Comparison of ENCODE assay signal across 10 cellular contexts in the genomic region with DNA sequence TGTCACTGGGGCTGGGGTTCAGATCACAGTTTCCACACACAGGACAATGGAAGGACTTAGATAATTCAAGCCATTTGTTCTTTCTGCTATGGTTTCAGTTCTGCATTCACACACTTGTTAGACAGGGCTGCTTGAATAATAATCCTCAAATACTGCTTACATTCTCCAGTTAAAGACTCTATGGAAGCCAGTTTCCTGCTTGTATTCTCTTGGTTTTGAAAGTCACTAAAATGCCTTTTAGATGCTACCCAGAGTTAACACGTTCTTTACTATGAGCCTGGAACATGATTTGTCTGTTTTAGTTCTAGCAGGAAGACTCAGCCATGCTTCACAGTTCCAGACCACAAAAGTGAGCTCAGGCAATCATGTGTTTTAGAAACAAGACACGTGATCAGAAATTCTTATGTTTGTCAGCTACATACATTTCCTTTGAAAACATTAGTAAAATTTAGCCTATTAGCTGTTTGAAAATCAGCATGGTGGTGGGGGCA.
DNase-seq lines count a peak whose midpoint lies in the region; ATAC-seq, FAIRE-seq and TF ChIP-seq lines count a peak whose summit lies in the region.
"Had no signal": no experiment of that assay in that cellular context is flagged by ENCODE, and none has a peak within 500 bp of the region (broad histone marks: within the 10 kb centered on the region; RNA-seq: fewer than 3 reads in every experiment).

No MANE protein-coding gene starts in this region.

- TF ChIP-seq EP300 in ovary (IDR thresholded peaks at IDR 0.05) = no peak

- H3K27me3 ChIP-seq in KMS-11 (ENCODE audit: insufficient read depth, low read depth) = no peaks in the 10 kb centered on the region
- no peaks in the 10 kb centered on the region for H3K27me3 ChIP-seq in hepatocyte
- H3K27me3 ChIP-seq in ovary = no peaks in the 10 kb centered on the region

- H3K36me3 ChIP-seq in KMS-11 (ENCODE audit: insufficient read depth) (no peaks in the 10 kb centered on the region), hepatocyte (replicated peaks; ENCODE audit: insufficient read depth, low read depth) (no peaks in the 10 kb centered on the region), ovary (no peaks in the 10 kb centered on the region)

- H3K4me2 ChIP-seq in KMS-11 = peak overlapping the region; percentile 44
- no peak overlapping the region for H3K4me2 ChIP-seq in hepatocyte

- 73% methylated on average over 2 of the region's 2 CpGs for WGBS in hepatocyte (ENCODE audit: low lambda C conversion rate, missing lambda C conversion rate)
- 39 to 58% (median 50%) methylated on average over 2 of the region's 2 CpGs for WGBS in ovary, 3 donors

- ATAC-seq in GM21717 (IDR thresholded peaks at IDR 0.05; ENCODE audit: unreplicated experiment) = peak; percentile 96

- H3K4me1 ChIP-seq in KMS-11 (ENCODE audit: low read depth, poor library complexity, severe bottlenecking) (peaks cover 49% of the 10 kb centered on the region), hepatocyte (ENCODE audit: insufficient read depth) (no peaks in the 10 kb centered on the region), ovary (ENCODE audit: insufficient read depth) (no peaks in the 10 kb centered on the region)

- H3K4me3 ChIP-seq in KMS-11 (IDR thresholded peaks at IDR 0.05; ENCODE audit: insufficient read depth, low read depth, low read length) = peak overlapping the region; percentile 63
- no peak overlapping the region for H3K4me3 ChIP-seq in hepatocyte
- H3K4me3 ChIP-seq in ovary = no peak overlapping the region

- peak; percentile 96 for FAIRE-seq in GM12891 (lab: Jason Lieb, UNC)
- FAIRE-seq: keratinocyte had no signal

- H3K27ac ChIP-seq in KMS-11 = peak overlapping the region; percentile 60
- no peak overlapping the region for H3K27ac ChIP-seq in hepatocyte
- H3K27ac ChIP-seq in ovary = no peak overlapping the region

- TF ChIP-seq CTCF in KMS-11 (conservative IDR thresholded peaks at IDR 0.05; ENCODE audit: low read depth, low read length) (no peak), hepatocyte (IDR thresholded peaks at IDR 0.05; ENCODE audit: poor library complexity) (no peak), ovary (IDR thresholded peaks at IDR 0.05) (no peak)

- H3K9me2 ChIP-seq in hepatocyte (replicated peaks; ENCODE audit: insufficient read depth) = no peaks in the 10 kb centered on the region

- TF ChIP-seq POLR2A in GM12891 (IDR thresholded peaks at IDR 0.05; ENCODE audit: low read depth, low read length) = peak; percentile 49; the same call in 1 of the 2 replicates
- no peak for TF ChIP-seq POLR2A in ovary (IDR thresholded peaks at IDR 0.05)

- H3K79me2 ChIP-seq in KMS-11 (ENCODE audit: insufficient read depth, low read depth) (no peaks in the 10 kb centered on the region), hepatocyte (no peaks in the 10 kb centered on the region)

- intact Hi-C loops in ovary (cut with DNase I) = no loop called here

- DNase-seq in GM12891 (ENCODE audit: insufficient read length, low spot score) = peak; percentile 4
- no peak for DNase-seq in hepatocyte (ENCODE audit: low spot score)
- no peak for DNase-seq in activated effector memory CD4-positive, alpha-beta T cell treated with anti-CD3 and anti-CD28 coated beads, Interleukin-2, amount 50 U/mL, for 16 hours
- no peak for DNase-seq in NCI-H82 (lab: John Stamatoyannopoulos, UW)
- no peak for DNase-seq in activated CD4-positive, alpha-beta T cell treated with anti-CD3 and anti-CD28 coated beads, Interleukin-2, amount 50 U/mL, for 1 hour
- DNase-seq in ovary = no peak
- DNase-seq: stimulated activated naive CD4-positive, alpha-beta T cell had no signal

- H3K9me3 ChIP-seq in hepatocyte (ENCODE audit: low read depth) = no peaks in the 10 kb centered on the region
- no peaks in the 10 kb centered on the region for H3K9me3 ChIP-seq in ovary

- H3K9ac ChIP-seq in KMS-11 = peak overlapping the region; percentile 24

- H4K20me1 ChIP-seq in KMS-11 (ENCODE audit: insufficient read depth) (no peaks in the 10 kb centered on the region), hepatocyte (ENCODE audit: insufficient read depth, poor library complexity, severe bottlenecking) (no peaks in the 10 kb centered on the region)

- H2AFZ ChIP-seq in KMS-11 (ENCODE audit: low read depth) (peak overlapping the region; percentile 75), hepatocyte (peak overlapping the region; percentile 14)

TF ChIP-seq in GM12891, 5 proteins besides CTCF, POLR2A, EP300 and RAD21:
- TF ChIP-seq TAF1 (IDR thresholded peaks at IDR 0.05; ENCODE audit: low read depth, low read length) (no peak), POLR2AphosphoS5 (IDR thresholded peaks at IDR 0.05; ENCODE audit: low read depth, low read length) (no peak), POU2F2 (IDR thresholded peaks at IDR 0.05; ENCODE audit: low read depth, low read length) (0 out of 2 replicates have a peak, but pooled peaks have one; percentile 8), PAX5 (IDR thresholded peaks at IDR 0.05; ENCODE audit: insufficient read depth, low read length, severe bottlenecking) (no peak), SPI1 (IDR thresholded peaks at IDR 0.05; ENCODE audit: low read depth, low read length) (peak; percentile 100)
